8 cellular contexts compared by ENCODE assay signal in the genomic region with DNA sequence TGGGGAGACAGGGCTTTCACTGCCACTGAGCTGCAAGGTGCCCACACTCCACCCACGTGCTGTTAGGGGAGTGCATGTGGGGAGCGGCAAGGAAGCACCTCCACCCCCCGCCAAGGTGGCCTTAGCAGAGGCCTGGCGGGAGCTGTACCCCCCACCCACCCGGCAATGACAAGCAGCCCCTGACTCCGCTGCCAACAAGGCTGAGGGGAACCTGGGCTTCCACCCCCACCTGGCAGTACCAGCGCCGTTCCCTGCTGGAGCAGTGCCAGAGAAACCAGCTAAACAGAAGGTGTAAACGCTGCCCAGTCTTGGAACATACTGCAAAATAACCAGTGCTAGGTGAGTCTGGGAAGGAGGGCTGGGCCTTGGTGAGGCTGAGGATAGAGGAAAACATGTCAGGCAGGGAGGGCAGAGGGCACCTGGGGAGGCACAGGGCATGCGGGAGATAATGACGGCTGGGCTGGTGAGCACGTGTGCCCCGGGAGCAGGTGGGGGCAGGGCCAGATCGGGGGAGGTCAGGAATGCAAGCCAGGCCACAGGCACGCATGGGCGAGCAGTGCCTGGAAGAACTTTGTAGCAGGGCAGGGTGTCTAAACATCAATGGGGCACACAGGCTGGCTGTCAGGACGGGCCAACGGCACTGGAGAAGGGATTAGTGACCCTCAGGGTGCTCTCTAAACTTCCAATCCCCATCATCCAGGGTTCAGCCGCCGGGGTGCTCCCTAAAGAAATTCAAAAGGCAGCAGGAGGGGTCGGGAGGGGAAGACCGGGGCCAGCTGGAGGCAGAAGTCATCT. TPM values are rescaled to one million over a fixed set of nuclear protein-coding genes. Genes with fewer than 3 reads are reported as not detected.
DNase-seq lines count a peak whose midpoint lies in the region; ATAC-seq and TF ChIP-seq lines count a peak whose summit lies in the region.

No MANE protein-coding gene starts in this region.

- ATAC-seq in HG03565 (IDR thresholded peaks at IDR 0.05; ENCODE audit: unreplicated experiment) (no peak), GM19455 (IDR thresholded peaks at IDR 0.05; ENCODE audit: unreplicated experiment) (no peak)

- H4K91ac ChIP-seq in mesenchymal stem cell (ENCODE audit: low read length), result peak overlapping the region; percentile 19

- no peak overlapping the region for H2BK5ac ChIP-seq in mesenchymal stem cell (ENCODE audit: low read depth, low read length, poor library complexity, severe bottlenecking)

- H2AFZ ChIP-seq in mesenchymal stem cell (ENCODE audit: low read depth, low read length), result no peak overlapping the region

- BruUV-seq in A673 (replicated peaks; lab: Mats Ljungman, UMichigan) (no TSS peak), MCF 10A (replicated peaks; lab: Mats Ljungman, UMichigan) (no TSS peak)

- peak overlapping the region in 1 of 2 experiments; percentile 15 for H2BK12ac ChIP-seq in mesenchymal stem cell (ENCODE audit: low read length in 2 of 2)

- H3K4me1 ChIP-seq in A673 (ENCODE audit: insufficient read depth, low read length, poor library complexity, severe bottlenecking), result peaks cover 21% of the 10 kb centered on the region
- peaks cover 39% of the 10 kb centered on the region for H3K4me1 ChIP-seq in mesenchymal stem cell (ENCODE audit: control insufficient read depth, insufficient read depth, low read depth, low read length)

- H2BK15ac ChIP-seq in mesenchymal stem cell (ENCODE audit: low read depth, poor library complexity, severe bottlenecking), result peak overlapping the region; percentile 44

- H3K18ac ChIP-seq in mesenchymal stem cell (ENCODE audit: low read depth in 1 of 2, low read length in 2 of 2), result peak overlapping the region in 1 of 2 experiments; percentile 55

- no peak overlapping the region for H3K9ac ChIP-seq in mesenchymal stem cell (ENCODE audit: low read length)

- peak overlapping the region; percentile 46 for H3K4me2 ChIP-seq in mesenchymal stem cell (ENCODE audit: low read length, poor library complexity, severe bottlenecking)

- H3K36me3 ChIP-seq in A673 (ENCODE audit: insufficient read depth, low read length, poor library complexity, severe bottlenecking), result peaks cover 13% of the 10 kb centered on the region
- peaks cover 0 to 26% of the 10 kb centered on the region in 2 experiments for H3K36me3 ChIP-seq in mesenchymal stem cell (ENCODE audit: control insufficient read depth in 1 of 2, insufficient read depth in 2 of 2, low read depth in 1 of 2, low read length in 2 of 2)

- TF ChIP-seq CTCF in A673 (conservative IDR thresholded peaks at IDR 0.05; ENCODE audit: low read depth, low read length), result no peak
- TF ChIP-seq CTCF in MCF 10A (IDR thresholded peaks at IDR 0.05; ENCODE audit: unreplicated experiment), result no peak

- DNase-seq in A673 (ENCODE audit: low spot score), result no peak
- peak; percentile 77 for DNase-seq in HK-2 (ENCODE audit: unreplicated experiment)
- peak; percentile 62 for DNase-seq in MCF 10A (ENCODE audit: unreplicated experiment)
- peak; percentile 58 for DNase-seq in mesenchymal stem cell
- DNase-seq in NOMO-1 (lab: John Stamatoyannopoulos, UW; ENCODE audit: unreplicated experiment in 2 of 2), result no peak
- no peak for DNase-seq in NCI-H128 (lab: John Stamatoyannopoulos, UW; ENCODE audit: unreplicated experiment)

- peak overlapping the region; percentile 97 for H2AK5ac ChIP-seq in mesenchymal stem cell (ENCODE audit: low read length, severe bottlenecking)

- H3K27ac Mint-ChIP-seq in MCF 10A (ENCODE audit: low read depth, unreplicated experiment), result peak overlapping the region; percentile 82

- no peaks in the 10 kb centered on the region for H3K27me3 ChIP-seq in A673 (replicated peaks; ENCODE audit: insufficient read depth, low read depth, low read length, poor library complexity)
- no peaks in the 10 kb centered on the region for H3K27me3 ChIP-seq in mesenchymal stem cell (ENCODE audit: control insufficient read depth in 1 of 2, insufficient read depth in 1 of 2, low read length in 2 of 2)

- no peak overlapping the region for H2BK120ac ChIP-seq in mesenchymal stem cell (ENCODE audit: low read depth, low read length)

- peak overlapping the region in 1 of 2 experiments; percentile 36 for H3K14ac ChIP-seq in mesenchymal stem cell (ENCODE audit: low read length in 2 of 2)

- CTCF ChIA-PET in A673 (lab: Charles Lee) (interaction anchor here (1.4 kb wide), 1 partner anchor 168 kb away, joined by 3 read pairs; no protein-coding TSS in a partner anchor), MCF 10A (lab: Yijun Ruan, JAX) (interaction anchor here (0.6 to 1.0 kb wide), 4 partner anchors 72 to 300 kb away, joined by 3 to 6 read pairs (median 3); no protein-coding TSS in a partner anchor)

- peak overlapping the region; percentile 60 for H3K27ac ChIP-seq in A673 (ENCODE audit: low read depth, low read length, poor library complexity, severe bottlenecking)
- H3K27ac ChIP-seq in mesenchymal stem cell (ENCODE audit: low read length, poor library complexity, severe bottlenecking), result no peak overlapping the region

- H3K36me3 Mint-ChIP-seq in MCF 10A (ENCODE audit: insufficient read depth, unreplicated experiment), result peaks cover 13% of the 10 kb centered on the region

- H4K8ac ChIP-seq in mesenchymal stem cell (ENCODE audit: low read length), result peak overlapping the region; percentile 19

- H3K9me3 ChIP-seq in A673 (ENCODE audit: low read depth, low read length, poor library complexity, severe bottlenecking) (no peaks in the 10 kb centered on the region), mesenchymal stem cell (ENCODE audit: control insufficient read depth, low read length) (no peaks in the 10 kb centered on the region)

- intact Hi-C loops in A673 (cut with micrococcal nuclease; ENCODE audit: unreplicated experiment), result no loop called here
- intact Hi-C loops in MCF 10A (cut with micrococcal nuclease), result loop anchor here (10.0 kb wide), 1 partner anchor 167 kb away; no protein-coding TSS in a partner anchor

- H3K79me1 ChIP-seq in mesenchymal stem cell (replicated peaks; ENCODE audit: low read length, poor library complexity, severe bottlenecking), result peaks cover 32% of the 10 kb centered on the region

- 61% methylated on average over 22 of the region's 22 CpGs for WGBS in mesenchymal stem cell

- H3K27me3 Mint-ChIP-seq in MCF 10A (ENCODE audit: insufficient read depth, unreplicated experiment), result no peaks in the 10 kb centered on the region

- H3K4me1 Mint-ChIP-seq in MCF 10A (ENCODE audit: insufficient read depth, unreplicated experiment), result peaks cover 8% of the 10 kb centered on the region

- peak overlapping the region; percentile 65 for H3K4me3 Mint-ChIP-seq in MCF 10A (ENCODE audit: unreplicated experiment)

- H3K23ac ChIP-seq in mesenchymal stem cell (ENCODE audit: low read length in 2 of 2), result peak overlapping the region in 1 of 2 experiments; percentile 27

- peak overlapping the region in 1 of 2 experiments; percentile 7 for H3K4ac ChIP-seq in mesenchymal stem cell (ENCODE audit: low read depth in 1 of 2, low read length in 2 of 2)

- H3K9me3 Mint-ChIP-seq in MCF 10A (ENCODE audit: unreplicated experiment), result no peaks in the 10 kb centered on the region

- H3K4me3 ChIP-seq in A673 (ENCODE audit: low read depth, low read length, poor library complexity, severe bottlenecking) (no peak overlapping the region), mesenchymal stem cell (ENCODE audit: insufficient read depth in 1 of 2, low read depth in 1 of 2, low read length in 2 of 2) (no peak overlapping the region)

- POLR2A ChIA-PET in A673 (lab: Charles Lee; ENCODE audit: low non-redundant PET) (no interaction called here), MCF 10A (lab: Yijun Ruan, JAX) (interaction anchor here (1.0 to 1.3 kb wide), 2 partner anchors 10 to 23 kb away, joined by 5 read pairs; no protein-coding TSS in a partner anchor)

RNA-seq across cellular contexts. Expression of gene CERK, which starts 6.6 kb away (rescaled TPM):
- total RNA-seq in A673 (2021) (55.6 and 58.8 TPM in 2 replicates), MCF 10A (2022) (11.6 and 20.2 TPM in 2 replicates)
- polyA plus RNA-seq in mesenchymal stem cell (2013, experiment 1 of 2), result 29.4 TPM
- polyA plus RNA-seq in mesenchymal stem cell (2013, experiment 2 of 2), result 29.3 TPM

RNA-seq across cellular contexts. Expression of gene TBC1D22A, which starts 31.0 kb away (rescaled TPM):
- total RNA-seq in A673 (2021), result 22.5 and 23.5 TPM in 2 replicates
- 26.0 and 27.7 TPM in 2 replicates for total RNA-seq in MCF 10A (2022)
- polyA plus RNA-seq in mesenchymal stem cell (2013, experiment 1 of 2), result 16.5 TPM
- polyA plus RNA-seq in mesenchymal stem cell (2013, experiment 2 of 2), result 17.1 TPM

Comparison
In these comparisons a context has a peak if more than half of its experiments do, and no peak if none do; other contexts are left out.
1. DNase-seq: peak in HK-2 (single experiment), MCF 10A (single experiment) and mesenchymal stem cell (single experiment); none in A673 (single experiment), NOMO-1 (0 of 2) and NCI-H128 (single experiment).